16 cellular contexts compared by ENCODE assay signal in genomic region chr11:115497303-115497702, GRCh38. TPM values are rescaled to one million over a fixed set of nuclear protein-coding genes. Genes with fewer than 3 reads are reported as not detected.
A peak's percentile ranks its signal among the peaks of the same experiment; 100 is the strongest.
DNase-seq lines count a peak whose midpoint lies in the region; ATAC-seq and TF ChIP-seq lines count a peak whose summit lies in the region.
"Had no signal": no experiment of that assay in that cellular context is flagged by ENCODE, and none has a peak within 500 bp of the region (broad histone marks: within the 10 kb centered on the region; RNA-seq: fewer than 3 reads in every experiment).

No MANE protein-coding gene starts in this region.

- peak; percentile 16 for DNase-seq in NCI-H187 treated with DMSO at 0.1 percent for 48 hours (lab: John Stamatoyannopoulos, UW)
- no peak for DNase-seq in glutamatergic neuron
- no peak for DNase-seq in activated naive CD4-positive, alpha-beta T cell treated with anti-CD3 and anti-CD28 coated beads, Interleukin-2, amount 10 ng/mL, durations not matched to agents 7 days and 5 days
- no peak for DNase-seq in activated CD4-positive, alpha-beta T cell treated with anti-CD3 and anti-CD28 coated beads, Interleukin-2, amount 10 ng/mL, durations not matched to agents 24 days and 14 days
- no peak for DNase-seq in osteocyte (ENCODE audit: extremely low spot score, unreplicated experiment)
- DNase-seq: activated T-cell treated with anti-CD3 and anti-CD28 coated beads, Interleukin-2, amount 50 U/mL, for 4 hours; CD4-positive, alpha-beta T cell; mammary epithelial cell; NCI-H2171; SHP77 treated with DMSO at 0.1 percent for 48 hours; stimulated activated CD4-positive, alpha-beta T cell treated with anti-CD3 and anti-CD28 coated beads, Interleukin-2, amount 100 ng/mL, for 48 hours; stimulated activated naive CD4-positive, alpha-beta T cell had no signal

- TF ChIP-seq CTCF in glutamatergic neuron (IDR thresholded peaks at IDR 0.05; ENCODE audit: partially characterized antibody, unreplicated experiment) = no peak
- TF ChIP-seq CTCF in osteocyte (IDR thresholded peaks at IDR 0.05) = no peak

- H3K27ac Mint-ChIP-seq in glutamatergic neuron (ENCODE audit: unreplicated experiment) = no peak overlapping the region
- no peak overlapping the region for H3K27ac Mint-ChIP-seq in activated naive CD4-positive, alpha-beta T cell treated with anti-CD3 and anti-CD28 coated beads, Interleukin-2, amount 10 ng/mL, durations not matched to agents 7 days and 5 days
- H3K27ac Mint-ChIP-seq in activated CD4-positive, alpha-beta T cell treated with anti-CD3 and anti-CD28 coated beads, Interleukin-2, amount 10 ng/mL, durations not matched to agents 24 days and 14 days = no peak overlapping the region
- H3K27ac Mint-ChIP-seq in osteocyte (ENCODE audit: unreplicated experiment) = no peak overlapping the region
- H3K27ac Mint-ChIP-seq: CD4-positive, alpha-beta T cell; WTC11 had no signal

- intact Hi-C loops in activated CD4-positive, alpha-beta T cell treated with anti-CD3 and anti-CD28 coated beads, Interleukin-2, amount 10 ng/mL, durations not matched to agents 24 days and 14 days (cut with micrococcal nuclease) = no loop called here

- H3K27me3 Mint-ChIP-seq in glutamatergic neuron (ENCODE audit: unreplicated experiment) = no peaks in the 10 kb centered on the region
- peaks cover 4% of the 10 kb centered on the region for H3K27me3 Mint-ChIP-seq in activated naive CD4-positive, alpha-beta T cell treated with anti-CD3 and anti-CD28 coated beads, Interleukin-2, amount 10 ng/mL, durations not matched to agents 7 days and 5 days
- H3K27me3 Mint-ChIP-seq in activated CD4-positive, alpha-beta T cell treated with anti-CD3 and anti-CD28 coated beads, Interleukin-2, amount 10 ng/mL, durations not matched to agents 24 days and 14 days = peaks cover 16% of the 10 kb centered on the region
- H3K27me3 Mint-ChIP-seq in osteocyte (ENCODE audit: unreplicated experiment) = peaks cover 13% of the 10 kb centered on the region
- H3K27me3 Mint-ChIP-seq: brain had no signal

- H3K4me3 Mint-ChIP-seq in glutamatergic neuron (ENCODE audit: unreplicated experiment) (peak overlapping the region; percentile 89), osteocyte (ENCODE audit: unreplicated experiment) (no peak overlapping the region)
- no peak overlapping the region for H3K4me3 Mint-ChIP-seq in activated naive CD4-positive, alpha-beta T cell treated with anti-CD3 and anti-CD28 coated beads, Interleukin-2, amount 10 ng/mL, durations not matched to agents 7 days and 5 days
- no peak overlapping the region for H3K4me3 Mint-ChIP-seq in activated CD4-positive, alpha-beta T cell treated with anti-CD3 and anti-CD28 coated beads, Interleukin-2, amount 10 ng/mL, durations not matched to agents 24 days and 14 days
- H3K4me3 Mint-ChIP-seq: activated T-cell treated with anti-CD3 and anti-CD28 coated beads, Interleukin-2, amount 50 U/mL, for 4 hours; CD4-positive, alpha-beta T cell; WTC11 had no signal

- H3K4me1 Mint-ChIP-seq in glutamatergic neuron (ENCODE audit: low read depth, unreplicated experiment) (peaks cover 39% of the 10 kb centered on the region), osteocyte (ENCODE audit: unreplicated experiment) (no peaks in the 10 kb centered on the region)
- no peaks in the 10 kb centered on the region for H3K4me1 Mint-ChIP-seq in activated naive CD4-positive, alpha-beta T cell treated with anti-CD3 and anti-CD28 coated beads, Interleukin-2, amount 10 ng/mL, durations not matched to agents 7 days and 5 days
- no peaks in the 10 kb centered on the region for H3K4me1 Mint-ChIP-seq in activated CD4-positive, alpha-beta T cell treated with anti-CD3 and anti-CD28 coated beads, Interleukin-2, amount 10 ng/mL, durations not matched to agents 24 days and 14 days

- CTCF ChIA-PET in activated naive CD4-positive, alpha-beta T cell treated with anti-CD3 and anti-CD28 coated beads, Interleukin-2, amount 10 ng/mL, durations not matched to agents 7 days and 5 days (lab: Charles Lee) = no interaction called here

- peak; percentile 78 for ATAC-seq in GM18867 (IDR thresholded peaks at IDR 0.05; ENCODE audit: unreplicated experiment)
- ATAC-seq in HG02763 (IDR thresholded peaks at IDR 0.05; ENCODE audit: unreplicated experiment) = peak; percentile 48
- ATAC-seq: activated T-cell treated with anti-CD3 and anti-CD28 coated beads, Interleukin-2, amount 50 U/mL, for 4 hours; WTC11 had no signal

- H3K9me3 Mint-ChIP-seq in glutamatergic neuron (ENCODE audit: unreplicated experiment) (peaks cover 5% of the 10 kb centered on the region), osteocyte (ENCODE audit: unreplicated experiment) (no peaks in the 10 kb centered on the region)
- H3K9me3 Mint-ChIP-seq in activated naive CD4-positive, alpha-beta T cell treated with anti-CD3 and anti-CD28 coated beads, Interleukin-2, amount 10 ng/mL, durations not matched to agents 7 days and 5 days = no peaks in the 10 kb centered on the region
- H3K9me3 Mint-ChIP-seq in activated CD4-positive, alpha-beta T cell treated with anti-CD3 and anti-CD28 coated beads, Interleukin-2, amount 10 ng/mL, durations not matched to agents 24 days and 14 days = no peaks in the 10 kb centered on the region
- H3K9me3 Mint-ChIP-seq: activated T-cell treated with anti-CD3 and anti-CD28 coated beads, Interleukin-2, amount 50 U/mL, for 4 hours; CD4-positive, alpha-beta T cell; WTC11 had no signal

- H3K36me3 Mint-ChIP-seq in glutamatergic neuron (ENCODE audit: unreplicated experiment) (no peaks in the 10 kb centered on the region), osteocyte (ENCODE audit: unreplicated experiment) (no peaks in the 10 kb centered on the region)
- H3K36me3 Mint-ChIP-seq in activated naive CD4-positive, alpha-beta T cell treated with anti-CD3 and anti-CD28 coated beads, Interleukin-2, amount 10 ng/mL, durations not matched to agents 7 days and 5 days = no peaks in the 10 kb centered on the region
- no peaks in the 10 kb centered on the region for H3K36me3 Mint-ChIP-seq in activated CD4-positive, alpha-beta T cell treated with anti-CD3 and anti-CD28 coated beads, Interleukin-2, amount 10 ng/mL, durations not matched to agents 24 days and 14 days (ENCODE audit: low read depth)
- H3K36me3 Mint-ChIP-seq: WTC11 had no signal

RNA-seq across cellular contexts. Expression of gene CADM1, which starts 6.9 kb away (rescaled TPM):
- total RNA-seq in glutamatergic neuron (ENCODE audit: unreplicated experiment) (1,339 TPM), osteocyte (19.6 and 24.2 TPM in 2 replicates)
- 0.26 and 0.72 TPM in 2 replicates for total RNA-seq in activated CD4-positive, alpha-beta T cell treated with anti-CD3 and anti-CD28 coated beads, Interleukin-2, amount 10 ng/mL, durations not matched to agents 24 days and 14 days

Comparison
In these comparisons a context has a peak if more than half of its experiments do, and no peak if none do; other contexts are left out.
1. RNA of gene CADM1, which starts 6.9 kb away (total RNA-seq): 1,339 TPM in glutamatergic neuron (single experiment); 19.6 to 24.2 TPM in osteocyte and 0.26 to 0.72 TPM in activated CD4-positive, alpha-beta T cell treated with anti-CD3 and anti-CD28 coated beads, Interleukin-2, amount 10 ng/mL, durations not matched to agents 24 days and 14 days; every median in the first group is over 10 times any median in the second.